13 cellular contexts compared by ENCODE assay signal in the genomic region with DNA sequence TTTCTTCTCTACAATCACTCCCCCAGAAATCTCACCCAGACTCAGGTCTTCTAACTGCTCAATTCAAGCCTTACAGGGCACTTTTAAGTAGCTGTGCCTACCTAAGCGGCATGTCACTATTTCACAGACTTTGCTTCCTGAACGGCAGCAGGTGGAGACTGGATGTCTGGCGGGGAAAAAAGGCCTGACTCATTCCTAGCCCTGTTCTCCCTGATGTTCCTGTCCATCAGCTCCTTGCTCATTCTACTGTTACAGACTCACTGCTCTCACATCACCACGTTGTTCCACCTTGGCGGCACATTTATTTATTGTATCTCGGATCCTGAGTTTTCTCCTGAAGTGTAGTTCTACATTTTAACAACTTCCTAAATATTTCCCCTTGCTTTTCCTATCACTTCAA. TPM values are rescaled to one million over a fixed set of nuclear protein-coding genes. Genes with fewer than 3 reads are reported as not detected.
DNase-seq lines count a peak whose midpoint lies in the region; ATAC-seq and TF ChIP-seq lines count a peak whose summit lies in the region.
"Had no signal": no experiment of that assay in that cellular context is flagged by ENCODE, and none has a peak within 500 bp of the region (broad histone marks: within the 10 kb centered on the region; RNA-seq: fewer than 3 reads in every experiment).

No MANE protein-coding gene starts in this region.

- no peaks in the 10 kb centered on the region for H3K9me3 ChIP-seq in HCT116 (ENCODE audit: control insufficient read depth in 1 of 2, insufficient read depth in 1 of 2, low read depth in 1 of 2, low read length in 2 of 2)
- H3K9me3 ChIP-seq in esophagus squamous epithelium, result no peaks in the 10 kb centered on the region
- no peaks in the 10 kb centered on the region for H3K9me3 ChIP-seq in skeletal muscle satellite cell (replicated peaks; ENCODE audit: low read length)
- no peaks in the 10 kb centered on the region for H3K9me3 ChIP-seq in CD4-positive, alpha-beta T cell (ENCODE audit: control insufficient read depth, low read length)

- no peaks in the 10 kb centered on the region for H4K20me1 ChIP-seq in HCT116 (ENCODE audit: insufficient read depth)

- BruUV-seq in HCT116 (replicated peaks; lab: Mats Ljungman, UMichigan), result no TSS peak

- peak overlapping the region; percentile 100 for H2AFZ ChIP-seq in HCT116 (ENCODE audit: low read depth, low read length, poor library complexity, severe bottlenecking)

- peak; percentile 72 for ATAC-seq in HCT116
- ATAC-seq in CD4-positive, alpha-beta T cell (ENCODE audit: poor library complexity), result no peak

- H3K27me3 Mint-ChIP-seq in CD4-positive, alpha-beta T cell, result peaks cover 8% of the 10 kb centered on the region

- in situ Hi-C loops in GM13977 (cut with MboI; ENCODE audit: low pct_unique_long_range_greater_than_20kb, low sequenced_read_pairs, unreplicated experiment), result no loop called here

- RAD21 ChIA-PET in HCT116 (lab: Charles Lee; ENCODE audit: low non-redundant PET in 1 of 2, low total read pairs in 2 of 2, uncharacterized antibody in 2 of 2, unreplicated experiment in 2 of 2), result no interaction called here

- no peaks in the 10 kb centered on the region for H3K9me3 Mint-ChIP-seq in CD4-positive, alpha-beta T cell
- H3K9me3 Mint-ChIP-seq: stimulated activated naive CD8-positive, alpha-beta T cell treated with anti-CD3 and anti-CD28 coated beads, Interleukin-15, Interleukin-2, amounts not matched to agents 100 ng/mL and 50 ng/mL, for 24 hours had no signal

- no peaks in the 10 kb centered on the region for H3K36me3 Mint-ChIP-seq in CD4-positive, alpha-beta T cell (ENCODE audit: low read depth)

- no peak for TF ChIP-seq POLR2A in HCT116 (IDR thresholded peaks at IDR 0.05; ENCODE audit: borderline replicate concordance, extremely low read depth, insufficient read depth, insufficient read length)
- no peak for TF ChIP-seq POLR2A in esophagus squamous epithelium (IDR thresholded peaks at IDR 0.05)

- H3K9ac ChIP-seq in HCT116 (ENCODE audit: low read length) (0 out of 2 replicates have a peak overlapping the region, but pooled peaks have one; percentile 3), skeletal muscle satellite cell (ENCODE audit: low read depth, low read length) (peak overlapping the region; percentile 17)

- H3K4me3 Mint-ChIP-seq in CD4-positive, alpha-beta T cell, result no peak overlapping the region
- H3K4me3 Mint-ChIP-seq: stimulated activated naive CD8-positive, alpha-beta T cell treated with anti-CD3 and anti-CD28 coated beads, Interleukin-15, Interleukin-2, amounts not matched to agents 100 ng/mL and 50 ng/mL, for 24 hours had no signal

- H3K4me1 Mint-ChIP-seq in CD4-positive, alpha-beta T cell (ENCODE audit: low read depth), result no peaks in the 10 kb centered on the region

- no peak for TF ChIP-seq CTCF in HCT116 (IDR thresholded peaks at IDR 0.05 in 2 of 3, conservative IDR thresholded peaks at IDR 0.05 in 1 of 3; ENCODE audit: borderline replicate concordance in 1 of 3, insufficient read depth in 1 of 3, low read depth in 2 of 3, low read length in 2 of 3)
- no peak for TF ChIP-seq CTCF in esophagus squamous epithelium (IDR thresholded peaks at IDR 0.05)
- no peak for TF ChIP-seq CTCF in GM13977 (IDR thresholded peaks at IDR 0.05; ENCODE audit: extremely low read depth, insufficient read depth, missing control alignments)
- TF ChIP-seq CTCF in CD4-positive, alpha-beta T cell (IDR thresholded peaks at IDR 0.05), result no peak

- H3K27ac ChIP-seq in HCT116 (ENCODE audit: low read depth, low read length), result no peak overlapping the region
- H3K27ac ChIP-seq in esophagus squamous epithelium, result peak overlapping the region in 3 of 4 donors; percentile 75 to 90 (median 81)
- H3K27ac ChIP-seq in CD4-positive, alpha-beta T cell (ENCODE audit: low read depth, low read length), result no peak overlapping the region

- no peaks in the 10 kb centered on the region for H3K36me3 ChIP-seq in HCT116 (ENCODE audit: control insufficient read depth in 1 of 2, insufficient read depth in 2 of 2, low read length in 2 of 2)
- no peaks in the 10 kb centered on the region for H3K36me3 ChIP-seq in esophagus squamous epithelium
- no peaks in the 10 kb centered on the region for H3K36me3 ChIP-seq in skeletal muscle satellite cell (ENCODE audit: insufficient read depth, low read length)

- H3K27me3 ChIP-seq in HCT116 (ENCODE audit: insufficient read depth, low read length) (no peaks in the 10 kb centered on the region), esophagus squamous epithelium (no peaks in the 10 kb centered on the region), skeletal muscle satellite cell (ENCODE audit: control insufficient read depth, insufficient read depth, low read length) (no peaks in the 10 kb centered on the region)
- no peaks in the 10 kb centered on the region for H3K27me3 ChIP-seq in CD4-positive, alpha-beta T cell (ENCODE audit: control insufficient read depth, insufficient read depth, low read length)

- no peaks in the 10 kb centered on the region for H3K79me2 ChIP-seq in HCT116 (ENCODE audit: insufficient read depth, low read length)

- POLR2A ChIA-PET in HCT116 (lab: Charles Lee), result interaction anchor here (1.1 kb wide), 1 partner anchor 9 kb away, joined by 3 read pairs; no protein-coding TSS in a partner anchor
- POLR2A ChIA-PET in CD4-positive, alpha-beta T cell (lab: Charles Lee), result interaction anchor here (1.1 kb wide), 1 partner anchor 15 kb away, joined by 3 read pairs; no protein-coding TSS in a partner anchor

- TF ChIP-seq RAD21 in HCT116 (IDR thresholded peaks at IDR 0.05; ENCODE audit: low read depth), result peak; percentile 26; the same call in 1 of the 2 replicates

- H3K27ac Mint-ChIP-seq in CD4-positive, alpha-beta T cell, result no peak overlapping the region
- H3K27ac Mint-ChIP-seq: stimulated activated naive CD8-positive, alpha-beta T cell treated with anti-CD3 and anti-CD28 coated beads, Interleukin-15, Interleukin-2, amounts not matched to agents 100 ng/mL and 50 ng/mL, for 24 hours had no signal

- DNase-seq in HCT116 (ENCODE audit: low read depth, low spot score) (peak; percentile 38), NCI-H69 (lab: John Stamatoyannopoulos, UW) (peak; percentile 43), esophagus squamous epithelium (lab: John Stamatoyannopoulos, UW) (no peak), GM13977 (ENCODE audit: low spot score) (no peak), NCI-H1930 (lab: John Stamatoyannopoulos, UW) (no peak)
- no peak for DNase-seq in activated T-cell treated with anti-CD3 and anti-CD28 coated beads, Interleukin-2, amount 50 U/mL, for 48 hours
- DNase-seq in CD4-positive, alpha-beta T cell, result no peak
- DNase-seq: activated T-cell treated with anti-CD3 and anti-CD28 coated beads for 4 hours; central memory CD4-positive, alpha-beta T cell; NCI-H774; T1000 had no signal

- H3K9me2 ChIP-seq in HCT116 (ENCODE audit: insufficient read depth), result no peaks in the 10 kb centered on the region

- 29 to 47% methylated on average over 6 of the region's 6 CpGs for WGBS in esophagus squamous epithelium, 2 donors

- intact Hi-C loops in HCT116 (cut with micrococcal nuclease), result no loop called here
- intact Hi-C loops in esophagus squamous epithelium (cut with DNase I), result no loop called here
- intact Hi-C loops in CD4-positive, alpha-beta T cell (cut with DNase I, micrococcal nuclease), result no loop called here

- H3K4me2 ChIP-seq in HCT116 (ENCODE audit: low read length) (peak overlapping the region; percentile 52), skeletal muscle satellite cell (ENCODE audit: low read length) (peak overlapping the region; percentile 50)

- CTCF ChIA-PET in HCT116 (lab: Charles Lee), result no interaction called here
- CTCF ChIA-PET in CD4-positive, alpha-beta T cell (lab: Charles Lee), result no interaction called here

- H3K4me3 ChIP-seq in HCT116 (replicated peaks in 1 of 2; ENCODE audit: low read depth in 1 of 2, low read length in 2 of 2), result no peak overlapping the region
- H3K4me3 ChIP-seq in esophagus squamous epithelium, result peak overlapping the region in 1 of 4 donors; percentile 20
- no peak overlapping the region for H3K4me3 ChIP-seq in skeletal muscle satellite cell (ENCODE audit: low read length)

- peaks cover 17 to 29% of the 10 kb centered on the region in 2 experiments for H3K4me1 ChIP-seq in HCT116 (ENCODE audit: control insufficient read depth in 1 of 2, insufficient read depth in 2 of 2, low read length in 2 of 2)
- peaks cover 4 to 33% (median 6%) of the 10 kb centered on the region in 3 donors for H3K4me1 ChIP-seq in esophagus squamous epithelium
- H3K4me1 ChIP-seq in skeletal muscle satellite cell (ENCODE audit: control insufficient read depth, insufficient read depth, low read length), result peaks cover 29% of the 10 kb centered on the region

TF ChIP-seq in HCT116, 20 proteins besides CTCF, POLR2A, EP300 and RAD21 (continues in another document):
- TF ChIP-seq MAX (IDR thresholded peaks at IDR 0.05) (peak; percentile 65), TCF7L2 (IDR thresholded peaks at IDR 0.05; ENCODE audit: borderline replicate concordance, extremely low read depth, insufficient read depth, insufficient read length) (no peak), JUND (IDR thresholded peaks at IDR 0.05) (peak; percentile 75), CEBPB (IDR thresholded peaks at IDR 0.05; ENCODE audit: low read depth) (0 out of 2 replicates have a peak, but pooled peaks have one; percentile 32), ZFX (IDR thresholded peaks at IDR 0.05) (no peak), EGR1 (IDR thresholded peaks at IDR 0.05; ENCODE audit: low read depth) (no peak), EZH2phosphoT487 (IDR thresholded peaks at IDR 0.05; ENCODE audit: borderline replicate concordance) (no peak), YY1 (IDR thresholded peaks at IDR 0.05; ENCODE audit: extremely low read depth, insufficient replicate concordance, low read depth, low read length) (no peak), SIN3A (IDR thresholded peaks at IDR 0.05; ENCODE audit: low read depth) (0 out of 2 replicates have a peak, but pooled peaks have one; percentile 26), CBX3 (IDR thresholded peaks at IDR 0.05; ENCODE audit: low read depth) (peak; percentile 78; the same call in 1 of the 2 replicates), SRF (IDR thresholded peaks at IDR 0.05; ENCODE audit: low read depth) (no peak), FOSL1 (IDR thresholded peaks at IDR 0.05; ENCODE audit: low read depth) (peak; percentile 56), SP1 (IDR thresholded peaks at IDR 0.05; ENCODE audit: low read depth) (peak; percentile 76)
- TF ChIP-seq, protein P1, sequence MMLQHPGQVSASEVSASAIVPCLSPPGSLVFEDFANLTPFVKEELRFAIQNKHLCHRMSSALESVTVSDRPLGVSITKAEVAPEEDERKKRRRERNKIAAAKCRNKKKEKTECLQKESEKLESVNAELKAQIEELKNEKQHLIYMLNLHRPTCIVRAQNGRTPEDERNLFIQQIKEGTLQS (IDR thresholded peaks at IDR 0.05), result no peak

RNA-seq across cellular contexts. Expression of gene ATP11B, which starts 52.6 kb away (rescaled TPM):
- total RNA-seq in HCT116 (2021; ENCODE audit: unreplicated experiment) (53.0 TPM), esophagus squamous epithelium (100 to 1,000 TPM in 3 of 4 donors, 10 to 100 TPM in 1; 73.3 to 202 (median 132) TPM)
- polyA plus RNA-seq in HCT116 (2012), result 12.4 and 12.5 TPM in 2 replicates
- total RNA-seq in skeletal muscle satellite cell (2012; rRNA removed), result 40.0 and 52.0 TPM in 2 replicates
- 100 to 1,000 TPM; 139 to 143 TPM for total RNA-seq in CD4-positive, alpha-beta T cell

Comparison
In these comparisons a context has a peak if more than half of its experiments do, and no peak if none do; other contexts are left out.
1. DNase-seq: peak in HCT116 (single experiment) and NCI-H69 (single experiment); none in esophagus squamous epithelium (single experiment), GM13977 (single experiment), activated T-cell treated with anti-CD3 and anti-CD28 coated beads, Interleukin-2, amount 50 U/mL, for 48 hours (0 of 2), NCI-H1930 (0 of 2) and CD4-positive, alpha-beta T cell (0 of 10).
2. H3K27ac ChIP-seq: peak in esophagus squamous epithelium (3 of 4); none in HCT116 (single experiment) and CD4-positive, alpha-beta T cell (single experiment).